Comparison of ENCODE assay signal across 11 cellular contexts in genomic region chr2:235614176-235614860, GRCh38.
DNase-seq lines count a peak whose midpoint lies in the region; ATAC-seq, FAIRE-seq and TF ChIP-seq lines count a peak whose summit lies in the region.
"Had no signal": no experiment of that assay in that cellular context is flagged by ENCODE, and none has a peak within 500 bp of the region (broad histone marks: within the 10 kb centered on the region; RNA-seq: fewer than 3 reads in every experiment).

No MANE protein-coding gene starts in this region.

- H2AFZ ChIP-seq in GM23338, result no peak overlapping the region

- H3K4me2 ChIP-seq in GM23338, result no peak overlapping the region

- H3K4me1 Mint-ChIP-seq in GM23338 (peaks cover 41% of the 10 kb centered on the region), endothelial cell (ENCODE audit: unreplicated experiment) (no peaks in the 10 kb centered on the region)
- H3K4me1 Mint-ChIP-seq in activated T-cell treated with anti-CD3 and anti-CD28 coated beads, Interleukin-2, amount 50 U/mL, for 72 hours (ENCODE audit: low read depth), result no peaks in the 10 kb centered on the region

- no peaks in the 10 kb centered on the region for H3K27me3 ChIP-seq in GM23338 (ENCODE audit: insufficient read depth)

- H3K9me2 ChIP-seq in GM23338 (ENCODE audit: insufficient read depth), result no peaks in the 10 kb centered on the region

- H3K27me3 Mint-ChIP-seq in GM23338 (ENCODE audit: insufficient read depth, low read depth, poor library complexity) (peaks cover 5% of the 10 kb centered on the region), endothelial cell (ENCODE audit: unreplicated experiment) (peaks cover 2% of the 10 kb centered on the region)
- peaks cover 9% of the 10 kb centered on the region for H3K27me3 Mint-ChIP-seq in activated T-cell treated with anti-CD3 and anti-CD28 coated beads, Interleukin-2, amount 50 U/mL, for 72 hours (ENCODE audit: low read depth)

- no peak overlapping the region for H3K4me3 ChIP-seq in GM23338
- H3K4me3 ChIP-seq: skin epidermis had no signal

- no peaks in the 10 kb centered on the region for H3K9me3 Mint-ChIP-seq in GM23338
- H3K9me3 Mint-ChIP-seq in endothelial cell (ENCODE audit: unreplicated experiment), result no peaks in the 10 kb centered on the region
- no peaks in the 10 kb centered on the region for H3K9me3 Mint-ChIP-seq in activated T-cell treated with anti-CD3 and anti-CD28 coated beads, Interleukin-2, amount 50 U/mL, for 72 hours

- H3F3A ChIP-seq in GM23338 (replicated peaks; ENCODE audit: low read depth), result no peaks in the 10 kb centered on the region

- H3K27ac Mint-ChIP-seq in GM23338 (no peak overlapping the region), endothelial cell (ENCODE audit: unreplicated experiment) (peak overlapping the region; percentile 10)
- H3K27ac Mint-ChIP-seq in activated T-cell treated with anti-CD3 and anti-CD28 coated beads, Interleukin-2, amount 50 U/mL, for 72 hours, result no peak overlapping the region

- TF ChIP-seq POLR2A in GM12892 (IDR thresholded peaks at IDR 0.05; ENCODE audit: low read depth, low read length), result no peak

- FAIRE-seq in GM12892 (lab: Jason Lieb, UNC), result no peak

- H3K4me3 Mint-ChIP-seq in GM23338 (no peak overlapping the region), endothelial cell (ENCODE audit: unreplicated experiment) (no peak overlapping the region)
- no peak overlapping the region for H3K4me3 Mint-ChIP-seq in activated T-cell treated with anti-CD3 and anti-CD28 coated beads, Interleukin-2, amount 50 U/mL, for 72 hours

- peak; percentile 26; the same call in 1 of the 3 replicates for ATAC-seq in GM23338
- no peak for ATAC-seq in activated T-cell treated with anti-CD3 and anti-CD28 coated beads, Interleukin-2, amount 50 U/mL, for 72 hours (replicated peaks in 1 of 2)

- H3K4me1 ChIP-seq in GM23338 (ENCODE audit: insufficient read depth), result no peaks in the 10 kb centered on the region; the same call in none of the 2 replicates

- H3K27ac ChIP-seq in GM23338 (ENCODE audit: low read depth), result no peak overlapping the region

- H3K36me3 ChIP-seq in GM23338 (ENCODE audit: insufficient read depth), result no peaks in the 10 kb centered on the region

- TF ChIP-seq CTCF in GM23338 (conservative IDR thresholded peaks at IDR 0.05; ENCODE audit: low read depth in 2 of 2) (no peak), endothelial cell (IDR thresholded peaks at IDR 0.05; ENCODE audit: unreplicated experiment) (no peak)

- DNase-seq in GM23338 (ENCODE audit: low spot score) (no peak), NOMO-1 treated with dmso at 0.1 percent for 144 hours (lab: John Stamatoyannopoulos, UW; ENCODE audit: unreplicated experiment) (peak; percentile 84), endothelial cell (ENCODE audit: low spot score) (no peak), putamen (ENCODE audit: low spot score) (peak; percentile 56), NCI-H774 (lab: John Stamatoyannopoulos, UW) (no peak), GM12892 (ENCODE audit: insufficient read length) (no peak)
- no peak for DNase-seq in activated CD8-positive, alpha-beta memory T cell treated with anti-CD3 and anti-CD28 coated beads, Interleukin-2, amount 50 U/mL, for 48 hours
- DNase-seq in activated T-cell treated with anti-CD3 and anti-CD28 coated beads, Interleukin-2, amount 50 U/mL, for 72 hours, result no peak
- DNase-seq: activated gamma-delta T cell treated with Interleukin-2 at 50 U/mL for 16 hours, NCI-H526 had no signal

- H3K79me2 ChIP-seq in GM23338 (replicated peaks; ENCODE audit: insufficient read depth), result peaks cover 91% of the 10 kb centered on the region

- H3K36me3 Mint-ChIP-seq in GM23338 (ENCODE audit: low read depth) (no peaks in the 10 kb centered on the region), endothelial cell (ENCODE audit: low read depth, unreplicated experiment) (no peaks in the 10 kb centered on the region)
- no peaks in the 10 kb centered on the region for H3K36me3 Mint-ChIP-seq in activated T-cell treated with anti-CD3 and anti-CD28 coated beads, Interleukin-2, amount 50 U/mL, for 72 hours (ENCODE audit: insufficient read depth in 2 of 2)

- H4K20me1 ChIP-seq in GM23338 (replicated peaks; ENCODE audit: insufficient read depth), result peaks cover 21% of the 10 kb centered on the region

TF ChIP-seq in GM23338, 12 proteins besides CTCF, POLR2A, EP300 and RAD21:
- no peak for TF ChIP-seq POLR2AphosphoS5 (IDR thresholded peaks at IDR 0.05; ENCODE audit: low read depth)
- no peak for TF ChIP-seq EZH2phosphoT487 (IDR thresholded peaks at IDR 0.05; ENCODE audit: unreplicated experiment)
- no peak for TF ChIP-seq STAT1 (IDR thresholded peaks at IDR 0.05; ENCODE audit: unreplicated experiment)
- no peak for TF ChIP-seq JUNB (IDR thresholded peaks at IDR 0.05; ENCODE audit: unreplicated experiment)
- TF ChIP-seq, protein P1, sequence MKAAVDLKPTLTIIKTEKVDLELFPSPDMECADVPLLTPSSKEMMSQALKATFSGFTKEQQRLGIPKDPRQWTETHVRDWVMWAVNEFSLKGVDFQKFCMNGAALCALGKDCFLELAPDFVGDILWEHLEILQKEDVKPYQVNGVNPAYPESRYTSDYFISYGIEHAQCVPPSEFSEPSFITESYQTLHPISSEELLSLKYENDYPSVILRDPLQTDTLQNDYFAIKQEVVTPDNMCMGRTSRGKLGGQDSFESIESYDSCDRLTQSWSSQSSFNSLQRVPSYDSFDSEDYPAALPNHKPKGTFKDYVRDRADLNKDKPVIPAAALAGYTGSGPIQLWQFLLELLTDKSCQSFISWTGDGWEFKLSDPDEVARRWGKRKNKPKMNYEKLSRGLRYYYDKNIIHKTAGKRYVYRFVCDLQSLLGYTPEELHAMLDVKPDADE (IDR thresholded peaks at IDR 0.05), result no peak

Comparison
In these comparisons a context has a peak if more than half of its experiments do, and no peak if none do; other contexts are left out.
1. DNase-seq: peak in NOMO-1 treated with dmso at 0.1 percent for 144 hours (single experiment) and putamen (single experiment); none in GM23338 (single experiment), endothelial cell (single experiment), NCI-H774 (single experiment), GM12892 (single experiment), activated CD8-positive, alpha-beta memory T cell treated with anti-CD3 and anti-CD28 coated beads, Interleukin-2, amount 50 U/mL, for 48 hours (single experiment) and activated T-cell treated with anti-CD3 and anti-CD28 coated beads, Interleukin-2, amount 50 U/mL, for 72 hours (0 of 2).